In genomic region chr6:151958332-151958731, GRCh38 we compare ENCODE assay signal across 15 cellular contexts.
DNase-seq lines count a peak whose midpoint lies in the region; ATAC-seq and TF ChIP-seq lines count a peak whose summit lies in the region.
"Had no signal": no experiment of that assay in that cellular context is flagged by ENCODE, and none has a peak within 500 bp of the region (broad histone marks: within the 10 kb centered on the region; RNA-seq: fewer than 3 reads in every experiment).

No MANE protein-coding gene starts in this region.

- H3K4me1 ChIP-seq in right atrium auricular region, result no peaks in the 10 kb centered on the region
- H3K4me1 ChIP-seq: esophagus squamous epithelium had no signal

- H3K9me3 ChIP-seq in right atrium auricular region, result no peaks in the 10 kb centered on the region
- H3K9me3 ChIP-seq: esophagus squamous epithelium had no signal

- no peak overlapping the region for H3K4me3 ChIP-seq in kidney epithelial cell (ENCODE audit: low read depth, low read length)
- H3K4me3 ChIP-seq in right atrium auricular region, result no peak overlapping the region
- H3K4me3 ChIP-seq: esophagus squamous epithelium had no signal

- H3K27ac Mint-ChIP-seq in stimulated activated effector memory CD8-positive, alpha-beta T cell treated with anti-CD3 and anti-CD28 coated beads, Interleukin-12 subunit alpha, Interleukin-12 subunit beta, amount 100 ng/mL, for 72 hours, result no peak overlapping the region
- H3K27ac Mint-ChIP-seq: T-helper 1 cell treated with Interleukin-12 subunit alpha and Interleukin-12 subunit beta and Interleukin-4 antibody, amounts not matched to agents 30 μg/mL and 1 μg/mL, for 36 hours had no signal

- H3K36me3 ChIP-seq in kidney epithelial cell (ENCODE audit: control insufficient read depth, insufficient read depth, low read length) (no peaks in the 10 kb centered on the region), right atrium auricular region (no peaks in the 10 kb centered on the region)
- H3K36me3 ChIP-seq: esophagus squamous epithelium had no signal

- H3K36me3 Mint-ChIP-seq in stimulated activated effector memory CD8-positive, alpha-beta T cell treated with anti-CD3 and anti-CD28 coated beads, Interleukin-12 subunit alpha, Interleukin-12 subunit beta, amount 100 ng/mL, for 72 hours, result no peaks in the 10 kb centered on the region

- no peak overlapping the region for H3K4me3 Mint-ChIP-seq in stimulated activated effector memory CD8-positive, alpha-beta T cell treated with anti-CD3 and anti-CD28 coated beads, Interleukin-12 subunit alpha, Interleukin-12 subunit beta, amount 100 ng/mL, for 72 hours
- H3K4me3 Mint-ChIP-seq: central memory CD8-positive, alpha-beta T cell; T-helper 1 cell treated with Interleukin-12 subunit alpha and Interleukin-12 subunit beta and Interleukin-4 antibody, amounts not matched to agents 30 μg/mL and 1 μg/mL, for 36 hours had no signal

- peaks cover 26% of the 10 kb centered on the region for H3K4me1 Mint-ChIP-seq in stimulated activated effector memory CD8-positive, alpha-beta T cell treated with anti-CD3 and anti-CD28 coated beads, Interleukin-12 subunit alpha, Interleukin-12 subunit beta, amount 100 ng/mL, for 72 hours

- H3K27me3 ChIP-seq in kidney epithelial cell (ENCODE audit: control insufficient read depth, insufficient read depth, low read length) (no peaks in the 10 kb centered on the region), right atrium auricular region (no peaks in the 10 kb centered on the region)
- H3K27me3 ChIP-seq: esophagus squamous epithelium had no signal

- intact Hi-C loops in posterior vena cava (cut with DNase I), result no loop called here
- intact Hi-C loops in posterior cingulate gyrus (cut with DNase I), result no loop called here

- no peak overlapping the region for H3K27ac ChIP-seq in right atrium auricular region
- H3K27ac ChIP-seq: C4-2B, esophagus squamous epithelium had no signal

- no peak for ATAC-seq in stimulated activated effector memory CD8-positive, alpha-beta T cell treated with anti-CD3 and anti-CD28 coated beads, Interleukin-12 subunit alpha, Interleukin-12 subunit beta, amount 100 ng/mL, for 72 hours

- TF ChIP-seq CTCF in kidney epithelial cell (IDR thresholded peaks at IDR 0.05; ENCODE audit: insufficient read depth, low read length, poor library complexity, severe bottlenecking), result no peak
- TF ChIP-seq CTCF in right atrium auricular region (IDR thresholded peaks at IDR 0.05), result no peak

- DNase-seq in CD1c-positive myeloid dendritic cell (ENCODE audit: extremely low spot score) (peak; percentile 9), M059J (ENCODE audit: low read depth) (peak; percentile 75), astrocyte of the hippocampus (ENCODE audit: low read depth, low spot score) (peak; percentile 61), kidney epithelial cell (ENCODE audit: low read depth) (peak; percentile 61), posterior vena cava (ENCODE audit: low spot score) (no peak), right atrium auricular region (ENCODE audit: low spot score) (no peak), posterior cingulate gyrus (no peak)
- DNase-seq in stimulated activated effector memory CD8-positive, alpha-beta T cell treated with anti-CD3 and anti-CD28 coated beads, Interleukin-12 subunit alpha, Interleukin-12 subunit beta, amount 100 ng/mL, for 72 hours (ENCODE audit: low spot score in 2 of 2), result no peak
- DNase-seq: activated gamma-delta T cell treated with Interleukin-2 at 50 U/mL for 16 hours, esophagus squamous epithelium, NCI-H2171, retina had no signal

- H3K9me3 Mint-ChIP-seq in stimulated activated effector memory CD8-positive, alpha-beta T cell treated with anti-CD3 and anti-CD28 coated beads, Interleukin-12 subunit alpha, Interleukin-12 subunit beta, amount 100 ng/mL, for 72 hours, result peaks cover 15% of the 10 kb centered on the region

Comparison
In these comparisons a context has a peak if more than half of its experiments do, and no peak if none do; other contexts are left out.
1. DNase-seq: peak in CD1c-positive myeloid dendritic cell (single experiment), M059J (single experiment), astrocyte of the hippocampus (single experiment) and kidney epithelial cell (single experiment); none in posterior vena cava (single experiment), right atrium auricular region (single experiment), posterior cingulate gyrus (0 of 10) and stimulated activated effector memory CD8-positive, alpha-beta T cell treated with anti-CD3 and anti-CD28 coated beads, Interleukin-12 subunit alpha, Interleukin-12 subunit beta, amount 100 ng/mL, for 72 hours (0 of 2).